1 cellular context compared by ENCODE assay signal in genomic region chr2:134027980-134028379, GRCh38.
TF ChIP-seq lines count a peak whose summit lies in the region.

No MANE protein-coding gene starts in this region.

TF ChIP-seq in H1, 55 proteins besides CTCF, POLR2A, EP300 and RAD21:
- TF ChIP-seq CBX5 (IDR thresholded peaks at IDR 0.05; ENCODE audit: low read depth, low read length): no peak
- no peak for TF ChIP-seq KDM5A (IDR thresholded peaks at IDR 0.05; ENCODE audit: low read length)
- no peak for TF ChIP-seq SP2 (IDR thresholded peaks at IDR 0.05; ENCODE audit: low read length)
- no peak for TF ChIP-seq ASH2L (IDR thresholded peaks at IDR 0.05; ENCODE audit: low read length)
- TF ChIP-seq TAF7 (optimal IDR thresholded peaks at IDR 0.05; ENCODE audit: borderline replicate concordance, low read depth, low read length): no peak
- no peak for TF ChIP-seq SIX5 (IDR thresholded peaks at IDR 0.05; ENCODE audit: low read depth, low read length)
- TF ChIP-seq EGR1 (IDR thresholded peaks at IDR 0.05; ENCODE audit: borderline replicate concordance, low read depth, low read length): no peak
- TF ChIP-seq RBBP5 (IDR thresholded peaks at IDR 0.05; ENCODE audit: borderline replicate concordance, low read depth, low read length): no peak
- TF ChIP-seq MAFK (IDR thresholded peaks at IDR 0.05; ENCODE audit: low read depth, low read length): no peak
- no peak for TF ChIP-seq TBP (IDR thresholded peaks at IDR 0.05; ENCODE audit: low read depth, low read length)
- TF ChIP-seq HDAC2 (IDR thresholded peaks at IDR 0.05; ENCODE audit: borderline replicate concordance in 1 of 2, low read depth in 2 of 2, low read length in 2 of 2): no peak
- no peak for TF ChIP-seq CEBPB (IDR thresholded peaks at IDR 0.05; ENCODE audit: low read depth, low read length)
- TF ChIP-seq NANOG (IDR thresholded peaks at IDR 0.05; ENCODE audit: insufficient read depth, low read depth, low read length, poor library complexity, severe bottlenecking): no peak
- TF ChIP-seq BCL11A (IDR thresholded peaks at IDR 0.05; ENCODE audit: low read depth in 2 of 2, low read length in 2 of 2): no peak
- no peak for TF ChIP-seq CHD2 (IDR thresholded peaks at IDR 0.05; ENCODE audit: low read length)
- TF ChIP-seq KDM4A (IDR thresholded peaks at IDR 0.05; ENCODE audit: low read depth, low read length, severe bottlenecking): peak; percentile 52
- TF ChIP-seq GABPA (IDR thresholded peaks at IDR 0.05; ENCODE audit: borderline replicate concordance, insufficient read depth, low read length): no peak
- no peak for TF ChIP-seq POU5F1 (IDR thresholded peaks at IDR 0.05; ENCODE audit: low read depth, low read length)
- no peak for TF ChIP-seq CHD7 (IDR thresholded peaks at IDR 0.05; ENCODE audit: insufficient replicate concordance, low read length)
- TF ChIP-seq MAX (IDR thresholded peaks at IDR 0.05): peak; percentile 64; the same call in 1 of the 2 replicates
- TF ChIP-seq EZH2 (IDR thresholded peaks at IDR 0.05; ENCODE audit: low read depth, low read length, severe bottlenecking): no peak
- no peak for TF ChIP-seq BACH1 (IDR thresholded peaks at IDR 0.05; ENCODE audit: low read length)
- no peak for TF ChIP-seq SIN3A (conservative IDR thresholded peaks at IDR 0.05 in 1 of 2, IDR thresholded peaks at IDR 0.05 in 1 of 2; ENCODE audit: low read depth in 1 of 2, low read length in 2 of 2)
- TF ChIP-seq TAF1 (IDR thresholded peaks at IDR 0.05; ENCODE audit: low read depth, low read length): no peak
- peak; percentile 69; the same call in 1 of the 2 replicates for TF ChIP-seq E2F6 (IDR thresholded peaks at IDR 0.05)
